In the genomic region with DNA sequence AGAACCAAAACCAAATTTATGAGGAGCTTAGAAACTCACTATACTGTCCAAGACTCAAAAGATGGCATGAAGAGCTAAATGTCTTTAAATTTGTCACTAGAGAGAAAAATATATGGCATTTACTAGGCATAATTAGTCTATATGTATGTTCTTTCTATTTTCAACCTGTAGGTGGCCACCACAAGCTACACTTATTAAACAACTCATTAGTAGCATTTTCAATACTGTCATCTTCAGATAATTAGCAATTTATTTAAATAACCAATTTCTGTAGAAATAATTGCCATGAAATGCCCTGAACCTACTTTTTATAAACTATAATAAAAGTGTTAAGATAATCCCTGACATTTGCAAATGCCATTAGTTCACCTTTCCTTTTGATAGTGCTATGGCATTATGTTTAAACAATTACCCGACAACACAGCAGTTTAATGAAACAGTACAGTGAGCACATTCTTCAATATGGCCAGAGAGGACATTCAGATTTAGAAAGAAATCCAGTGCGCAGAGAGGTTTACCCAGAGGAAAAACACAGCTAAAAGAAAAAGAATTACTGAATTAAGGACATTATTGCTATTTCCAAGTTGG, we compare ENCODE assay signal across 8 cellular contexts.
DNase-seq lines count a peak whose midpoint lies in the region; ATAC-seq and TF ChIP-seq lines count a peak whose summit lies in the region.

No MANE protein-coding gene starts in this region.

- H3K4me1 Mint-ChIP-seq in activated CD8-positive, alpha-beta T cell treated with anti-CD3 and anti-CD28 coated beads for 36 hours (ENCODE audit: low read depth): no peaks in the 10 kb centered on the region
- H3K4me1 Mint-ChIP-seq in activated CD8-positive, alpha-beta T cell treated with anti-CD3 and anti-CD28 coated beads, Interleukin-2, amount 10 ng/mL, durations not matched to agents 7 days and 5 days (ENCODE audit: low read depth): no peaks in the 10 kb centered on the region

- H3K36me3 Mint-ChIP-seq in activated CD8-positive, alpha-beta T cell treated with anti-CD3 and anti-CD28 coated beads for 36 hours (ENCODE audit: low read depth): peaks cover 2% of the 10 kb centered on the region
- H3K36me3 Mint-ChIP-seq in activated CD8-positive, alpha-beta T cell treated with anti-CD3 and anti-CD28 coated beads, Interleukin-2, amount 10 ng/mL, durations not matched to agents 7 days and 5 days (ENCODE audit: low read depth): no peaks in the 10 kb centered on the region

- H3K4me1 ChIP-seq in adrenal gland (replicated peaks in 1 of 2) (no peaks in the 10 kb centered on the region), testis (no peaks in the 10 kb centered on the region)

- no peak overlapping the region for H3K4me3 Mint-ChIP-seq in activated CD8-positive, alpha-beta T cell treated with anti-CD3 and anti-CD28 coated beads for 36 hours
- no peak overlapping the region for H3K4me3 Mint-ChIP-seq in activated CD8-positive, alpha-beta T cell treated with anti-CD3 and anti-CD28 coated beads, Interleukin-2, amount 10 ng/mL, durations not matched to agents 7 days and 5 days

- H3K4me3 ChIP-seq in adrenal gland: no peak overlapping the region
- H3K4me3 ChIP-seq in testis: no peak overlapping the region

- TF ChIP-seq POLR2A in adrenal gland (IDR thresholded peaks at IDR 0.05) (no peak), testis (IDR thresholded peaks at IDR 0.05) (no peak)

- H3K9me3 ChIP-seq in adrenal gland (replicated peaks in 1 of 3) (no peaks in the 10 kb centered on the region), testis (no peaks in the 10 kb centered on the region)

- 90 to 98% (median 95%) methylated on average over 2 of the region's 2 CpGs for WGBS in adrenal gland, 4 donors
- WGBS in testis, 2 donors: 96 to 97% methylated on average over 2 of the region's 2 CpGs

- no peaks in the 10 kb centered on the region for H3K27me3 ChIP-seq in adrenal gland
- H3K27me3 ChIP-seq in testis: no peaks in the 10 kb centered on the region

- H3K9me3 Mint-ChIP-seq in activated CD8-positive, alpha-beta T cell treated with anti-CD3 and anti-CD28 coated beads for 36 hours: no peaks in the 10 kb centered on the region
- peaks cover 5% of the 10 kb centered on the region for H3K9me3 Mint-ChIP-seq in activated CD8-positive, alpha-beta T cell treated with anti-CD3 and anti-CD28 coated beads, Interleukin-2, amount 10 ng/mL, durations not matched to agents 7 days and 5 days (ENCODE audit: insufficient read depth)

- CTCF ChIA-PET in activated CD8-positive, alpha-beta T cell treated with anti-CD3 and anti-CD28 coated beads for 36 hours (lab: Charles Lee): interaction anchor here (0.7 to 1.7 kb wide), 5 partner anchors 10 to 810 kb away, joined by 3 to 5 read pairs (median 3); no protein-coding TSS in a partner anchor
- CTCF ChIA-PET in activated CD8-positive, alpha-beta T cell treated with anti-CD3 and anti-CD28 coated beads, Interleukin-2, amount 10 ng/mL, durations not matched to agents 7 days and 5 days (lab: Charles Lee): interaction anchor here (0.8 to 1.2 kb wide), 6 partner anchors 55 to 809 kb away, joined by 3 read pairs; no protein-coding TSS in a partner anchor

- no peaks in the 10 kb centered on the region for H3K27me3 Mint-ChIP-seq in activated CD8-positive, alpha-beta T cell treated with anti-CD3 and anti-CD28 coated beads for 36 hours
- no peaks in the 10 kb centered on the region for H3K27me3 Mint-ChIP-seq in activated CD8-positive, alpha-beta T cell treated with anti-CD3 and anti-CD28 coated beads, Interleukin-2, amount 10 ng/mL, durations not matched to agents 7 days and 5 days (ENCODE audit: low read depth)

- POLR2A ChIA-PET in activated CD8-positive, alpha-beta T cell treated with anti-CD3 and anti-CD28 coated beads for 36 hours (lab: Charles Lee): interaction anchor here (0.6 kb wide), 1 partner anchor 1645 kb away, joined by 3 read pairs; no protein-coding TSS in a partner anchor
- POLR2A ChIA-PET in activated CD8-positive, alpha-beta T cell treated with anti-CD3 and anti-CD28 coated beads, Interleukin-2, amount 10 ng/mL, durations not matched to agents 7 days and 5 days (lab: Charles Lee): no interaction called here

- no peak overlapping the region for H3K27ac Mint-ChIP-seq in activated CD8-positive, alpha-beta T cell treated with anti-CD3 and anti-CD28 coated beads for 36 hours
- H3K27ac Mint-ChIP-seq in activated CD8-positive, alpha-beta T cell treated with anti-CD3 and anti-CD28 coated beads, Interleukin-2, amount 10 ng/mL, durations not matched to agents 7 days and 5 days: no peak overlapping the region

- H3K36me3 ChIP-seq in adrenal gland (replicated peaks in 1 of 2) (no peaks in the 10 kb centered on the region), testis (ENCODE audit: low read depth, missing control alignments) (no peaks in the 10 kb centered on the region)

- TF ChIP-seq CTCF in activated CD8-positive, alpha-beta T cell treated with anti-CD3 and anti-CD28 coated beads for 36 hours (IDR thresholded peaks at IDR 0.05): peak; percentile 43
- TF ChIP-seq CTCF in adrenal gland (IDR thresholded peaks at IDR 0.05) (peak in 5 of 6 experiments; percentile 21 to 54 (median 46)), testis (IDR thresholded peaks at IDR 0.05) (peak in 1 of 3 experiments; percentile 50)

- intact Hi-C loops in activated CD8-positive, alpha-beta T cell treated with anti-CD3 and anti-CD28 coated beads for 36 hours (cut with micrococcal nuclease): no loop called here
- intact Hi-C loops in adrenal gland (cut with DNase I): no loop called here
- intact Hi-C loops in testis (cut with DNase I; ENCODE audit: low total_unique reads): no loop called here

- DNase-seq in activated CD8-positive, alpha-beta T cell treated with anti-CD3 and anti-CD28 coated beads for 36 hours: no peak
- DNase-seq in activated CD8-positive, alpha-beta T cell treated with anti-CD3 and anti-CD28 coated beads, Interleukin-2, amount 10 ng/mL, durations not matched to agents 7 days and 5 days: no peak
- DNase-seq in adrenal gland (no peak), myocyte (ENCODE audit: low read depth) (peak; percentile 10), HuH-7 (ENCODE audit: low spot score) (no peak), testis (no peak), OCI-M2 (lab: John Stamatoyannopoulos, UW; ENCODE audit: unreplicated experiment) (no peak)

- no peak for ATAC-seq in activated CD8-positive, alpha-beta T cell treated with anti-CD3 and anti-CD28 coated beads for 36 hours
- no peak for ATAC-seq in activated CD8-positive, alpha-beta T cell treated with anti-CD3 and anti-CD28 coated beads, Interleukin-2, amount 10 ng/mL, durations not matched to agents 7 days and 5 days
- peak; percentile 85 for ATAC-seq in HG03378 (IDR thresholded peaks at IDR 0.05; ENCODE audit: unreplicated experiment)

- no peak overlapping the region for H3K27ac ChIP-seq in adrenal gland
- H3K27ac ChIP-seq in testis: no peak overlapping the region
